In genomic region chr7:91995391-91995790, GRCh38 we compare ENCODE assay signal across 17 cellular contexts. TPM values are rescaled to one million over a fixed set of nuclear protein-coding genes. Genes with fewer than 3 reads are reported as not detected.
DNase-seq lines count a peak whose midpoint lies in the region; ATAC-seq and TF ChIP-seq lines count a peak whose summit lies in the region.
"Had no signal": no experiment of that assay in that cellular context is flagged by ENCODE, and none has a peak within 500 bp of the region (broad histone marks: within the 10 kb centered on the region; RNA-seq: fewer than 3 reads in every experiment).

No MANE protein-coding gene starts in this region.

- H3K4me2 ChIP-seq in Loucy (ENCODE audit: low read depth, low read length, poor library complexity, severe bottlenecking), result no peak overlapping the region
- H3K4me2 ChIP-seq in smooth muscle cell, result no peak overlapping the region

- no peak overlapping the region for H2AFZ ChIP-seq in Loucy (ENCODE audit: low read length)
- no peak overlapping the region for H2AFZ ChIP-seq in smooth muscle cell (ENCODE audit: low read depth)

- H3K27me3 ChIP-seq in Loucy (ENCODE audit: insufficient read depth, low read length, poor library complexity, severe bottlenecking), result no peaks in the 10 kb centered on the region
- H3K27me3 ChIP-seq in smooth muscle cell (ENCODE audit: low read depth), result no peaks in the 10 kb centered on the region
- no peaks in the 10 kb centered on the region for H3K27me3 ChIP-seq in aorta (ENCODE audit: control insufficient read depth in 1 of 2, insufficient read depth in 2 of 2, low read length in 1 of 2)
- H3K27me3 ChIP-seq: dorsolateral prefrontal cortex, tibial artery had no signal

- H3K9me2 ChIP-seq in Loucy (replicated peaks; ENCODE audit: low read depth, low read length), result no peaks in the 10 kb centered on the region

- H3K9ac ChIP-seq in Loucy (ENCODE audit: low read depth, low read length, poor library complexity, severe bottlenecking) (peak overlapping the region; percentile 9), smooth muscle cell (ENCODE audit: low read depth) (no peak overlapping the region)

- peaks cover 24% of the 10 kb centered on the region for H3K4me1 ChIP-seq in Loucy (ENCODE audit: insufficient read depth, low read length, poor library complexity, severe bottlenecking)
- no peaks in the 10 kb centered on the region for H3K4me1 ChIP-seq in smooth muscle cell (ENCODE audit: low read depth)
- H3K4me1 ChIP-seq in aorta (ENCODE audit: control insufficient read depth in 1 of 2, insufficient read depth in 2 of 2, low read length in 2 of 2), result no peaks in the 10 kb centered on the region
- H3K4me1 ChIP-seq: tibial artery had no signal

- H3K9me3 ChIP-seq in Loucy (ENCODE audit: insufficient read depth, low read depth, low read length), result no peaks in the 10 kb centered on the region
- no peaks in the 10 kb centered on the region for H3K9me3 ChIP-seq in smooth muscle cell (replicated peaks; ENCODE audit: low read depth)
- no peaks in the 10 kb centered on the region for H3K9me3 ChIP-seq in aorta (ENCODE audit: control insufficient read depth, low read length)
- H3K9me3 ChIP-seq: tibial artery had no signal

- no peak for DNase-seq in smooth muscle cell (lab: John Stamatoyannopoulos, UW; ENCODE audit: unreplicated experiment)
- no peak for DNase-seq in aorta
- DNase-seq in NCI-H524 treated with DMSO at 0.1 percent for 48 hours (lab: John Stamatoyannopoulos, UW), result no peak
- no peak for DNase-seq in NCI-H1417 (lab: John Stamatoyannopoulos, UW)
- DNase-seq: activated CD4-positive, alpha-beta memory T cell treated with anti-CD3 and anti-CD28 coated beads, Interleukin-2, amount 10 ng/mL, durations not matched to agents 7 days and 5 days; COR-L47; dorsolateral prefrontal cortex; mammary epithelial cell; NCI-H774; retina; SW 1271; tibial artery had no signal

- TF ChIP-seq CTCF in Loucy (conservative IDR thresholded peaks at IDR 0.05; ENCODE audit: low read length) (no peak), smooth muscle cell (IDR thresholded peaks at IDR 0.05; ENCODE audit: borderline replicate concordance, insufficient read depth, poor library complexity, severe bottlenecking) (no peak)

- no peak overlapping the region for H3K27ac ChIP-seq in smooth muscle cell (ENCODE audit: low read depth)
- no peak overlapping the region for H3K27ac ChIP-seq in aorta (ENCODE audit: low read depth in 1 of 2, low read length in 2 of 2)
- H3K27ac ChIP-seq: dorsolateral prefrontal cortex, tibial artery had no signal

- ATAC-seq in GM18519 (IDR thresholded peaks at IDR 0.05; ENCODE audit: low FRiP score, unreplicated experiment) (peak; percentile 97), GM21381 (IDR thresholded peaks at IDR 0.05; ENCODE audit: unreplicated experiment) (peak; percentile 93), HG03039 (IDR thresholded peaks at IDR 0.05; ENCODE audit: unreplicated experiment) (peak; percentile 90), aorta (ENCODE audit: low FRiP score) (no peak)
- ATAC-seq: K562 had no signal

- H3K36me3 ChIP-seq in Loucy (ENCODE audit: insufficient read depth, low read length), result peaks cover 68% of the 10 kb centered on the region
- H3K36me3 ChIP-seq in smooth muscle cell (ENCODE audit: low read depth), result peaks cover 24% of the 10 kb centered on the region
- H3K36me3 ChIP-seq in aorta (ENCODE audit: control insufficient read depth in 1 of 2, insufficient read depth in 2 of 2, low read length in 1 of 2), result peaks cover 0 to 10% of the 10 kb centered on the region in 2 donors

- H3F3A ChIP-seq in Loucy (ENCODE audit: low read depth), result no peaks in the 10 kb centered on the region
- H3F3A ChIP-seq in smooth muscle cell (ENCODE audit: low read depth), result no peaks in the 10 kb centered on the region

- no peaks in the 10 kb centered on the region for H4K20me1 ChIP-seq in Loucy (ENCODE audit: insufficient read depth, low read length, poor library complexity, severe bottlenecking)
- H4K20me1 ChIP-seq in smooth muscle cell (ENCODE audit: low read depth), result no peaks in the 10 kb centered on the region

- H3K79me2 ChIP-seq in Loucy (ENCODE audit: insufficient read depth, low read length) (no peaks in the 10 kb centered on the region), smooth muscle cell (ENCODE audit: low read depth) (no peaks in the 10 kb centered on the region)

- intact Hi-C loops in aorta (cut with DNase I), result no loop called here

- 93% methylated on average over 2 of the region's 2 CpGs for WGBS in smooth muscle cell (ENCODE audit: low lambda C conversion rate)
- WGBS in aorta, 2 donors, result 81 to 82% methylated on average over 2 of the region's 2 CpGs

- H3K4me3 ChIP-seq in Loucy (ENCODE audit: low read length, poor library complexity, severe bottlenecking), result no peak overlapping the region
- no peak overlapping the region for H3K4me3 ChIP-seq in smooth muscle cell
- H3K4me3 ChIP-seq in aorta (ENCODE audit: low read length in 2 of 2), result no peak overlapping the region
- H3K4me3 ChIP-seq: dorsolateral prefrontal cortex, K562, tibial artery had no signal

RNA-seq across cellular contexts. Expression of gene AKAP9, which starts 54.7 kb away (rescaled TPM):
- total RNA-seq in smooth muscle cell (57.8 and 62.7 TPM in 2 replicates), aorta (10 to 100 TPM; 55.5 to 81.2 TPM)
- polyA plus RNA-seq in smooth muscle cell (41.7 and 66.3 TPM in 2 replicates), aorta (10 to 100 TPM; 13.8 to 21.7 TPM)
